21 cellular contexts compared by ENCODE assay signal in genomic region chr7:54796853-54797252, GRCh38. TPM values are rescaled to one million over a fixed set of nuclear protein-coding genes. Genes with fewer than 3 reads are reported as not detected.
DNase-seq lines count a peak whose midpoint lies in the region; ATAC-seq and TF ChIP-seq lines count a peak whose summit lies in the region.
"Had no signal": no experiment of that assay in that cellular context is flagged by ENCODE, and none has a peak within 500 bp of the region (broad histone marks: within the 10 kb centered on the region; RNA-seq: fewer than 3 reads in every experiment).

No MANE protein-coding gene starts in this region.

- H3K79me2 ChIP-seq in GM23338 (replicated peaks; ENCODE audit: insufficient read depth) (no peaks in the 10 kb centered on the region), PC-9 (ENCODE audit: low read depth) (no peaks in the 10 kb centered on the region), Karpas-422 (ENCODE audit: low read length) (no peaks in the 10 kb centered on the region)

- POLR2A ChIA-PET in PC-9 (lab: Charles Lee; ENCODE audit: unreplicated experiment): no interaction called here

- no peak overlapping the region for H3K4me3 ChIP-seq in GM23338
- no peak overlapping the region for H3K4me3 ChIP-seq in LNCaP clone FGC (ENCODE audit: low read depth, low read length)
- H3K4me3 ChIP-seq in PC-9: no peak overlapping the region
- no peak overlapping the region for H3K4me3 ChIP-seq in gastrocnemius medialis
- no peak overlapping the region for H3K4me3 ChIP-seq in Karpas-422 (ENCODE audit: low read length)

- DNase-seq in GM23338 (ENCODE audit: low spot score): no peak
- peak; percentile 59 for DNase-seq in LNCaP clone FGC (ENCODE audit: low read depth)
- no peak for DNase-seq in PC-9
- DNase-seq in gastrocnemius medialis: no peak
- DNase-seq in occipital lobe (lab: John Stamatoyannopoulos, UW): no peak
- DNase-seq in Karpas-422: no peak
- DNase-seq in activated CD4-positive, alpha-beta T cell treated with anti-CD3 and anti-CD28 coated beads, Interleukin-2, amount 50 U/mL, for 4 hours: no peak
- DNase-seq: BE2C; C1 segment of cervical spinal cord; CD4-positive, CD25-positive, alpha-beta regulatory T cell; CD8-positive, alpha-beta memory T cell; COR-L47; DMS 273 treated with DMSO at 0.1 percent for 48 hours; DMS53; GDM1; GOT3; H7; HFFc6 had no signal

- H3K36me3 Mint-ChIP-seq in GM23338 (ENCODE audit: low read depth): no peaks in the 10 kb centered on the region
- H3K36me3 Mint-ChIP-seq: CD4-positive, CD25-positive, alpha-beta regulatory T cell; CD8-positive, alpha-beta memory T cell had no signal

- H3F3A ChIP-seq in GM23338 (replicated peaks; ENCODE audit: low read depth) (no peaks in the 10 kb centered on the region), PC-9 (ENCODE audit: insufficient read depth, low read depth) (no peaks in the 10 kb centered on the region)

- H3K9me2 ChIP-seq in GM23338 (ENCODE audit: insufficient read depth): peaks cover 11% of the 10 kb centered on the region; the same call in 1 of the 2 replicates
- H3K9me2 ChIP-seq in PC-9 (ENCODE audit: insufficient read depth): no peaks in the 10 kb centered on the region
- H3K9me2 ChIP-seq in Karpas-422 (replicated peaks; ENCODE audit: insufficient read depth, low read length): no peaks in the 10 kb centered on the region

- in situ Hi-C loops in gastrocnemius medialis (cut with MboI; ENCODE audit: low sequenced_read_pairs in 4 of 4): loop anchor here in 1 of 4 donors (25.0 kb wide), 1 partner anchor 215 kb away; the partner anchor contains the start of gene EGFR

- TF ChIP-seq POLR2A in gastrocnemius medialis (IDR thresholded peaks at IDR 0.05): no peak

- no peak overlapping the region for H3K27ac ChIP-seq in GM23338 (ENCODE audit: low read depth)
- no peak overlapping the region for H3K27ac ChIP-seq in PC-9
- H3K27ac ChIP-seq in gastrocnemius medialis: peak overlapping the region; percentile 24 to 51 (median 32)
- no peak overlapping the region for H3K27ac ChIP-seq in Karpas-422 (ENCODE audit: low read length)
- H3K27ac ChIP-seq: HL-60 had no signal

- H3K9me3 ChIP-seq in PC-9 (ENCODE audit: insufficient read depth, low read depth) (peaks cover 9% of the 10 kb centered on the region), gastrocnemius medialis (no peaks in the 10 kb centered on the region), Karpas-422 (ENCODE audit: low read length) (no peaks in the 10 kb centered on the region)
- H3K9me3 ChIP-seq: BE2C had no signal

- TF ChIP-seq CTCF in GM23338 (conservative IDR thresholded peaks at IDR 0.05; ENCODE audit: low read depth in 2 of 2): no peak
- TF ChIP-seq CTCF in LNCaP clone FGC (IDR thresholded peaks at IDR 0.05; ENCODE audit: control insufficient read depth, extremely low read depth, insufficient read depth): no peak
- TF ChIP-seq CTCF in PC-9 (conservative IDR thresholded peaks at IDR 0.05): no peak
- TF ChIP-seq CTCF in gastrocnemius medialis (IDR thresholded peaks at IDR 0.05 in 4 of 5, conservative IDR thresholded peaks at IDR 0.05 in 1 of 5): no peak

- no peaks in the 10 kb centered on the region for H3K9me3 Mint-ChIP-seq in GM23338
- H3K9me3 Mint-ChIP-seq: HFFc6 had no signal

- BruUV-seq in PC-9 (replicated peaks; lab: Mats Ljungman, UMichigan): no TSS peak

- intact Hi-C loops in PC-9 (cut with micrococcal nuclease; ENCODE audit: unreplicated experiment) (no loop called here), gastrocnemius medialis (cut with DNase I; ENCODE audit: low total_unique reads) (no loop called here)

- H4K20me1 ChIP-seq in GM23338 (replicated peaks; ENCODE audit: insufficient read depth): no peaks in the 10 kb centered on the region
- H4K20me1 ChIP-seq in PC-9 (ENCODE audit: insufficient read depth): no peaks in the 10 kb centered on the region
- no peaks in the 10 kb centered on the region for H4K20me1 ChIP-seq in Karpas-422 (ENCODE audit: insufficient read depth, low read depth, low read length)

- no peak overlapping the region for H3K4me2 ChIP-seq in GM23338
- H3K4me2 ChIP-seq in PC-9: no peak overlapping the region
- no peak overlapping the region for H3K4me2 ChIP-seq in Karpas-422 (ENCODE audit: low read depth, low read length, poor library complexity, severe bottlenecking)

- peaks cover 9% of the 10 kb centered on the region for H3K27me3 Mint-ChIP-seq in GM23338 (ENCODE audit: insufficient read depth, low read depth, poor library complexity)
- H3K27me3 Mint-ChIP-seq: CD4-positive, CD25-positive, alpha-beta regulatory T cell had no signal

- H3K27ac Mint-ChIP-seq in GM23338: no peak overlapping the region
- H3K27ac Mint-ChIP-seq: CD4-positive, CD25-positive, alpha-beta regulatory T cell; CD8-positive, alpha-beta memory T cell; HFFc6; IgD-negative memory B cell had no signal

- H3K4me3 Mint-ChIP-seq in GM23338: no peak overlapping the region
- H3K4me3 Mint-ChIP-seq: CD4-positive, CD25-positive, alpha-beta regulatory T cell; CD8-positive, alpha-beta memory T cell; HFFc6; IgD-negative memory B cell had no signal

- no peaks in the 10 kb centered on the region for H3K27me3 ChIP-seq in GM23338 (ENCODE audit: insufficient read depth)
- no peaks in the 10 kb centered on the region for H3K27me3 ChIP-seq in PC-9 (ENCODE audit: insufficient read depth, low read depth)
- H3K27me3 ChIP-seq in gastrocnemius medialis: no peaks in the 10 kb centered on the region
- H3K27me3 ChIP-seq in Karpas-422 (ENCODE audit: low read length): no peaks in the 10 kb centered on the region
- H3K27me3 ChIP-seq: BE2C had no signal

- H3K36me3 ChIP-seq in GM23338 (ENCODE audit: insufficient read depth): no peaks in the 10 kb centered on the region
- H3K36me3 ChIP-seq in PC-9 (ENCODE audit: low read depth): no peaks in the 10 kb centered on the region
- no peaks in the 10 kb centered on the region for H3K36me3 ChIP-seq in gastrocnemius medialis
- H3K36me3 ChIP-seq in Karpas-422 (ENCODE audit: insufficient read depth, low read length): no peaks in the 10 kb centered on the region
- H3K36me3 ChIP-seq: BE2C had no signal

- H2AFZ ChIP-seq in GM23338: peak overlapping the region; percentile 69; the same call in 1 of the 2 replicates
- 0 out of 2 replicates have a peak overlapping the region, but pooled peaks have one; percentile 6 for H2AFZ ChIP-seq in PC-9
- no peak overlapping the region for H2AFZ ChIP-seq in Karpas-422 (ENCODE audit: low read length)

- ATAC-seq in GM23338 (no peak), gastrocnemius medialis (no peak)
- ATAC-seq: HCT116 had no signal

- H3K9ac ChIP-seq in Karpas-422 (ENCODE audit: low read length): no peak overlapping the region

- no peaks in the 10 kb centered on the region for H3K4me1 ChIP-seq in GM23338 (ENCODE audit: insufficient read depth)
- H3K4me1 ChIP-seq in PC-9 (replicated peaks; ENCODE audit: insufficient read depth): no peaks in the 10 kb centered on the region
- H3K4me1 ChIP-seq in gastrocnemius medialis: no peaks in the 10 kb centered on the region
- no peaks in the 10 kb centered on the region for H3K4me1 ChIP-seq in Karpas-422 (ENCODE audit: low read length)

- CTCF ChIA-PET in PC-9 (lab: Charles Lee): no interaction called here

- peaks cover 3% of the 10 kb centered on the region; the same call in 2 of the 3 replicates for H3K4me1 Mint-ChIP-seq in GM23338
- H3K4me1 Mint-ChIP-seq: CD4-positive, CD25-positive, alpha-beta regulatory T cell; CD8-positive, alpha-beta memory T cell had no signal

TF ChIP-seq in GM23338, 12 proteins besides CTCF, POLR2A, EP300 and RAD21 (continues in another document):
- no peak for TF ChIP-seq ZNF114 (CRISPR knock-in tag; IDR thresholded peaks at IDR 0.05)

RNA-seq across cellular contexts. Expression of gene SEC61G, which starts 37.8 kb away (rescaled TPM):
- total RNA-seq in GM23338 (2014; rRNA removed; shearing (Covaris generic)): 350 and 503 TPM in 2 replicates
- polyA plus RNA-seq in GM23338 (2016; fragmentation: Nextera tagmentation; extraction: Ambion mirVana): 483 and 497 TPM in 2 replicates
- total RNA-seq in PC-9 (2021) (203 and 261 TPM in 2 replicates), gastrocnemius medialis (100 to 1,000 TPM; 133 to 292 (median 165) TPM), occipital lobe (124 TPM)
- total RNA-seq in Karpas-422 (2014; rRNA removed; shearing (Covaris generic); ENCODE audit: low replicate concordance): 76.8 and 179 TPM in 2 replicates

Comparison
In these comparisons a context has a peak if more than half of its experiments do, and no peak if none do; other contexts are left out.
1. H3K27ac ChIP-seq: peak in gastrocnemius medialis (4 of 4); none in GM23338 (single experiment), PC-9 (single experiment) and Karpas-422 (single experiment).